Comparison of ENCODE assay signal across 13 cellular contexts in the genomic region with DNA sequence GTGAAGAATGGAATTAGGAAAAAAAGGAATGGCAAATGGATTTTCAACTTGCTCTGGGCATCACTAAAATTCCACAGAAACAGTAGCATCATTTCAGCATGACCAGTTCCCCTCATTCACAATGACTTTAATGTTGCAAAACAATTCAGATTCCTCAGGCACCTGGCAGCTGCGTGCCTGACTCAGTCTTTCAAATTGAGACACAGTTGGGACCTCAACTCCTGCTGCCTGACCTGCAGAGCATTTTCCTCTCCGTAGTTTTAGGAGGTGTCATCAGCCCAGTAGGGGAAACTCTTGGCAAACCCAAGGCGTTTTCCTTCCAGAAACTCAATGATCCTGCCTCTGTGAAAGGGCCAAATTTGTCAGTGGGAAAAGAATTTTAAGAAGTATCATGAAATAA.
A peak's percentile ranks its signal among the peaks of the same experiment; 100 is the strongest.
DNase-seq lines count a peak whose midpoint lies in the region; ATAC-seq and TF ChIP-seq lines count a peak whose summit lies in the region.
"Had no signal": no experiment of that assay in that cellular context is flagged by ENCODE, and none has a peak within 500 bp of the region (broad histone marks: within the 10 kb centered on the region; RNA-seq: fewer than 3 reads in every experiment).

No MANE protein-coding gene starts in this region.

- no peaks in the 10 kb centered on the region for H3K36me3 Mint-ChIP-seq in chondrocyte (ENCODE audit: low read depth)
- H3K36me3 Mint-ChIP-seq in CD8-positive, alpha-beta T cell: no peaks in the 10 kb centered on the region
- H3K36me3 Mint-ChIP-seq: CD4-positive, CD25-positive, alpha-beta regulatory T cell had no signal

- H3K36me3 ChIP-seq in GM23248 (ENCODE audit: low read depth): no peaks in the 10 kb centered on the region
- no peaks in the 10 kb centered on the region for H3K36me3 ChIP-seq in iPS DF 6.9 (ENCODE audit: control insufficient read depth, insufficient read depth, low read length)
- H3K36me3 ChIP-seq in sigmoid colon: no peaks in the 10 kb centered on the region
- H3K36me3 ChIP-seq in CD8-positive, alpha-beta T cell (ENCODE audit: insufficient read depth, low read length): no peaks in the 10 kb centered on the region
- H3K36me3 ChIP-seq: cardiac muscle cell had no signal

- WGBS in GM23248 (ENCODE audit: low coverage in 1 of 2, low lambda C conversion rate in 2 of 2, missing lambda C conversion rate in 2 of 2), 2 experiments: 1 to 2% methylated on average over 3 of the region's 3 CpGs
- no CpG with 5 or more reads among the region's 3 CpGs for WGBS in iPS DF 6.9 (ENCODE audit: insufficient coverage, insufficient read length)
- 70 to 78% methylated on average over 3 of the region's 3 CpGs for WGBS in sigmoid colon, 2 donors

- peaks cover 5% of the 10 kb centered on the region for H3K9me3 Mint-ChIP-seq in chondrocyte (ENCODE audit: low read depth)
- H3K9me3 Mint-ChIP-seq in CD8-positive, alpha-beta T cell: no peaks in the 10 kb centered on the region
- H3K9me3 Mint-ChIP-seq in stimulated activated naive CD8-positive, alpha-beta T cell treated with anti-CD3 and anti-CD28 coated beads, Interleukin-15, amount 100 ng/mL, for 72 hours: no peaks in the 10 kb centered on the region

- no peaks in the 10 kb centered on the region for H3K79me2 ChIP-seq in GM23248 (ENCODE audit: insufficient read depth)

- intact Hi-C loops in sigmoid colon (cut with DNase I): no loop called here
- intact Hi-C loops in CD8-positive, alpha-beta T cell (cut with DNase I, micrococcal nuclease): no loop called here

- POLR2A ChIA-PET in CD8-positive, alpha-beta T cell (lab: Charles Lee): no interaction called here

- H3F3A ChIP-seq in GM23248 (ENCODE audit: insufficient read depth): peaks cover 47% of the 10 kb centered on the region

- no peak for TF ChIP-seq EP300 in sigmoid colon (IDR thresholded peaks at IDR 0.05)

- H3K4me1 Mint-ChIP-seq in chondrocyte (ENCODE audit: low read depth): peaks cover 64% of the 10 kb centered on the region
- no peaks in the 10 kb centered on the region for H3K4me1 Mint-ChIP-seq in CD8-positive, alpha-beta T cell (ENCODE audit: low read depth)
- no peaks in the 10 kb centered on the region for H3K4me1 Mint-ChIP-seq in stimulated activated naive CD8-positive, alpha-beta T cell treated with anti-CD3 and anti-CD28 coated beads, Interleukin-15, amount 100 ng/mL, for 72 hours
- H3K4me1 Mint-ChIP-seq: CD4-positive, CD25-positive, alpha-beta regulatory T cell had no signal

- H2AFZ ChIP-seq in GM23248: peak overlapping the region; percentile 34; the same call in 1 of the 2 replicates

- H3K9me3 ChIP-seq in GM23248 (ENCODE audit: low read depth) (no peaks in the 10 kb centered on the region), iPS DF 6.9 (ENCODE audit: control insufficient read depth, insufficient read depth, low read length) (no peaks in the 10 kb centered on the region), sigmoid colon (no peaks in the 10 kb centered on the region)
- no peaks in the 10 kb centered on the region for H3K9me3 ChIP-seq in CD8-positive, alpha-beta T cell (ENCODE audit: low read length)

- H3K9me2 ChIP-seq in GM23248 (ENCODE audit: insufficient read depth): no peaks in the 10 kb centered on the region

- peak; percentile 97 for DNase-seq in GM23248
- DNase-seq in chondrocyte (ENCODE audit: low spot score): no peak
- DNase-seq in iPS DF 6.9 (ENCODE audit: low read depth, low spot score): peak; percentile 22
- DNase-seq in sigmoid colon: peak; percentile 89
- no peak for DNase-seq in CD8-positive, alpha-beta T cell
- no peak for DNase-seq in stimulated activated naive CD8-positive, alpha-beta T cell treated with anti-CD3 and anti-CD28 coated beads, Interleukin-15, amount 100 ng/mL, for 72 hours
- no peak for DNase-seq in HuH-7 (ENCODE audit: low spot score)
- no peak for DNase-seq in cerebellar cortex (ENCODE audit: low spot score)
- DNase-seq: activated CD8-positive, alpha-beta memory T cell treated with anti-CD3 and anti-CD28 coated beads for 24 hours; CD4-positive, CD25-positive, alpha-beta regulatory T cell; NCI-H2171; stimulated activated CD4-positive, alpha-beta T cell treated with anti-CD3 and anti-CD28 coated beads, Interleukin-4, amount 100 ng/mL, for 1 hour had no signal

- no peaks in the 10 kb centered on the region for H3K27me3 ChIP-seq in GM23248 (replicated peaks; ENCODE audit: insufficient read depth)
- H3K27me3 ChIP-seq in iPS DF 6.9 (ENCODE audit: control insufficient read depth, insufficient read depth, low read length): no peaks in the 10 kb centered on the region
- H3K27me3 ChIP-seq in sigmoid colon: no peaks in the 10 kb centered on the region
- no peaks in the 10 kb centered on the region for H3K27me3 ChIP-seq in CD8-positive, alpha-beta T cell (ENCODE audit: insufficient read depth, low read length)
- H3K27me3 ChIP-seq: cardiac muscle cell had no signal

- H3K27ac ChIP-seq in GM23248 (peak overlapping the region; percentile 78), iPS DF 6.9 (ENCODE audit: low read length) (no peak overlapping the region), sigmoid colon (peak overlapping the region; percentile 24 to 83 (median 72))
- H3K27ac ChIP-seq in CD8-positive, alpha-beta T cell (ENCODE audit: low read depth, low read length): no peak overlapping the region
- H3K27ac ChIP-seq: cardiac muscle cell had no signal

- TF ChIP-seq POLR2A in sigmoid colon (IDR thresholded peaks at IDR 0.05): no peak

- H4K20me1 ChIP-seq in GM23248 (ENCODE audit: insufficient read depth): no peaks in the 10 kb centered on the region

- H3K4me1 ChIP-seq in GM23248 (ENCODE audit: insufficient read depth) (peaks cover 55% of the 10 kb centered on the region), iPS DF 6.9 (ENCODE audit: control insufficient read depth, insufficient read depth, low read length) (no peaks in the 10 kb centered on the region; the same call in 1 of the 2 replicates), sigmoid colon (peaks cover 0 to 44% (median 34%) of the 10 kb centered on the region in 4 donors)
- H3K4me1 ChIP-seq in CD8-positive, alpha-beta T cell (ENCODE audit: insufficient read depth, low read length): no peaks in the 10 kb centered on the region

- H3K27ac Mint-ChIP-seq in chondrocyte (ENCODE audit: unreplicated experiment): peak overlapping the region; percentile 74
- no peak overlapping the region for H3K27ac Mint-ChIP-seq in CD8-positive, alpha-beta T cell
- H3K27ac Mint-ChIP-seq in stimulated activated naive CD8-positive, alpha-beta T cell treated with anti-CD3 and anti-CD28 coated beads, Interleukin-15, amount 100 ng/mL, for 72 hours: no peak overlapping the region
- H3K27ac Mint-ChIP-seq: CD4-positive, CD25-positive, alpha-beta regulatory T cell had no signal

- H3K4me3 ChIP-seq in GM23248 (peak overlapping the region; percentile 43), iPS DF 6.9 (ENCODE audit: low read length) (no peak overlapping the region), sigmoid colon (no peak overlapping the region)
- H3K4me3 ChIP-seq in CD8-positive, alpha-beta T cell (ENCODE audit: low read depth, low read length): no peak overlapping the region
- H3K4me3 ChIP-seq: cardiac muscle cell had no signal

- peak overlapping the region; percentile 28 for H3K9ac ChIP-seq in GM23248

- H3K4me3 Mint-ChIP-seq in chondrocyte (ENCODE audit: unreplicated experiment): no peak overlapping the region
- H3K4me3 Mint-ChIP-seq in CD8-positive, alpha-beta T cell: no peak overlapping the region
- no peak overlapping the region for H3K4me3 Mint-ChIP-seq in stimulated activated naive CD8-positive, alpha-beta T cell treated with anti-CD3 and anti-CD28 coated beads, Interleukin-15, amount 100 ng/mL, for 72 hours
- H3K4me3 Mint-ChIP-seq: CD4-positive, CD25-positive, alpha-beta regulatory T cell had no signal

- CTCF ChIA-PET in CD8-positive, alpha-beta T cell (lab: Charles Lee): no interaction called here

- TF ChIP-seq CTCF in chondrocyte (IDR thresholded peaks at IDR 0.05) (no peak), sigmoid colon (IDR thresholded peaks at IDR 0.05) (no peak)
- TF ChIP-seq CTCF in CD8-positive, alpha-beta T cell (IDR thresholded peaks at IDR 0.05): no peak

- H3K4me2 ChIP-seq in GM23248 (ENCODE audit: unreplicated experiment): peak overlapping the region; percentile 60

- ATAC-seq in CD8-positive, alpha-beta T cell: no peak
- no peak for ATAC-seq in stimulated activated naive CD8-positive, alpha-beta T cell treated with anti-CD3 and anti-CD28 coated beads, Interleukin-15, amount 100 ng/mL, for 72 hours

- in situ Hi-C loops in GM23248 (cut with MboI): no loop called here

- H3K27me3 Mint-ChIP-seq in chondrocyte (ENCODE audit: low read depth): no peaks in the 10 kb centered on the region
- H3K27me3 Mint-ChIP-seq in CD8-positive, alpha-beta T cell (ENCODE audit: low read depth): peaks cover 2% of the 10 kb centered on the region
- H3K27me3 Mint-ChIP-seq in stimulated activated naive CD8-positive, alpha-beta T cell treated with anti-CD3 and anti-CD28 coated beads, Interleukin-15, amount 100 ng/mL, for 72 hours: no peaks in the 10 kb centered on the region
- H3K27me3 Mint-ChIP-seq: CD4-positive, CD25-positive, alpha-beta regulatory T cell had no signal

Comparison
In these comparisons a context has a peak if more than half of its experiments do, and no peak if none do; other contexts are left out.
1. DNase-seq: peak in GM23248 (single experiment), iPS DF 6.9 (single experiment) and sigmoid colon (single experiment); none in chondrocyte (single experiment), CD8-positive, alpha-beta T cell (0 of 7), stimulated activated naive CD8-positive, alpha-beta T cell treated with anti-CD3 and anti-CD28 coated beads, Interleukin-15, amount 100 ng/mL, for 72 hours (0 of 2), HuH-7 (single experiment) and cerebellar cortex (single experiment).
2. H3K27ac ChIP-seq: peak in GM23248 (single experiment) and sigmoid colon (4 of 4); none in iPS DF 6.9 (single experiment) and CD8-positive, alpha-beta T cell (single experiment).